In the genomic region with DNA sequence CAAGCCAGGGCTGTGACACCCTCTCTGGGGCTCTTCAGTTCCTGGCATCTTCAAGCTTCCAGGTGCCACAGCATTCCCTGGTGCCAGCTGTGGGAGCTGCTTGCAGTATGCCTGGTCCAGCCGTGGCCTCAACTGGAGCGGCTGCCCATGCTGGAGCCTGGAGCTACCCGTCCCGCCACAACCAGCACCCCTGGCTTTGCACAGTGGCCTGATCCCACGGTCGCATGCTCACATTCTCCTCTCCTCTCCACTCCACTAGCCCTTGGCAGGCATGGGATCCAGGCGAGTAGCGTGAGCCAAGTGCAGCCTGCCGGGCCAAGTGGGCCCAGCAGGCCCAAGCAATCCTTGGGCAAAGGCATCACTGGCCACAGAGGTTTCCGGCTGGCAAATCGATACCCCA, we compare ENCODE assay signal across 22 cellular contexts.
DNase-seq lines count a peak whose midpoint lies in the region; ATAC-seq, FAIRE-seq and TF ChIP-seq lines count a peak whose summit lies in the region.
"Had no signal": no experiment of that assay in that cellular context is flagged by ENCODE, and none has a peak within 500 bp of the region (broad histone marks: within the 10 kb centered on the region; RNA-seq: fewer than 3 reads in every experiment).

No MANE protein-coding gene starts in this region.

- WGBS in HepG2 (ENCODE audit: low lambda C conversion rate): no CpG with 5 or more reads among the region's 11 CpGs
- 63% methylated on average over 6 of the region's 11 CpGs for WGBS in right lobe of liver (ENCODE audit: insufficient coverage, low coverage, low lambda C conversion rate, missing lambda C conversion rate)

- H3K79me2 ChIP-seq in HepG2 (ENCODE audit: insufficient read depth, low read length): no peaks in the 10 kb centered on the region

- no peak overlapping the region for H3K4me2 ChIP-seq in HepG2 (ENCODE audit: low read depth, low read length)
- H3K4me2 ChIP-seq: BLaER1 had no signal

- H3K27me3 ChIP-seq in HepG2 (ENCODE audit: control insufficient read depth in 1 of 2, insufficient read depth in 2 of 2, low read length in 2 of 2): no peaks in the 10 kb centered on the region
- H3K27me3 ChIP-seq in right lobe of liver: no peaks in the 10 kb centered on the region
- no peaks in the 10 kb centered on the region for H3K27me3 ChIP-seq in H7 (ENCODE audit: control insufficient read depth, insufficient read depth, low read length)
- H3K27me3 ChIP-seq: BE2C had no signal

- H3K9ac ChIP-seq in HepG2 (ENCODE audit: insufficient read depth, low read depth, low read length): no peak overlapping the region
- H3K9ac ChIP-seq: BLaER1 had no signal

- CTCF ChIA-PET in HepG2 (lab: Yijun Ruan, JAX; ENCODE audit: low intra/inter-chr PET ratio, low total read pairs): no interaction called here

- TF ChIP-seq POLR2A in HepG2 (IDR thresholded peaks at IDR 0.05; ENCODE audit: insufficient read depth in 1 of 2, low read depth in 2 of 2, low read length in 2 of 2) (no peak), right lobe of liver (IDR thresholded peaks at IDR 0.05) (no peak)

- peak; percentile 12 for FAIRE-seq in HepG2 (lab: Jason Lieb, UNC)
- FAIRE-seq: A204.1, D721Med, G401.6, GM12891, GM19239 had no signal

- no peaks in the 10 kb centered on the region for H3K9me3 Mint-ChIP-seq in chondrocyte (ENCODE audit: low read depth)
- H3K9me3 Mint-ChIP-seq: CD4-positive, alpha-beta T cell had no signal

- BruUV-seq in HepG2 (replicated peaks; lab: Mats Ljungman, UMichigan): no TSS peak

- no peak for TF ChIP-seq RAD21 in HepG2 (CRISPR knock-in tag; IDR thresholded peaks at IDR 0.05)

- peak overlapping the region; percentile 71 for H3K27ac ChIP-seq in HepG2 (ENCODE audit: extremely low read length, insufficient read depth, low read length)
- H3K27ac ChIP-seq in right lobe of liver: no peak overlapping the region
- H3K27ac ChIP-seq: BLaER1 had no signal

- TF ChIP-seq EP300 in HepG2 (IDR thresholded peaks at IDR 0.05; ENCODE audit: low read depth in 2 of 2, low read length in 2 of 2) (no peak), HepG2 (CRISPR knock-in tag; IDR thresholded peaks at IDR 0.05; ENCODE audit: borderline replicate concordance) (no peak)

- no peaks in the 10 kb centered on the region for H3K36me3 ChIP-seq in HepG2 (replicated peaks in 1 of 2; ENCODE audit: control insufficient read depth in 1 of 2, insufficient read depth in 2 of 2, low read length in 2 of 2)
- no peaks in the 10 kb centered on the region for H3K36me3 ChIP-seq in right lobe of liver
- no peaks in the 10 kb centered on the region for H3K36me3 ChIP-seq in H7 (replicated peaks; ENCODE audit: control insufficient read depth, insufficient read depth, low read length)
- H3K36me3 ChIP-seq: BE2C, BLaER1 had no signal

- POLR2A ChIA-PET in HepG2 (lab: Yijun Ruan, JAX): interaction anchor here (1.3 kb wide), 1 partner anchor 14 kb away, joined by 3 read pairs; no protein-coding TSS in a partner anchor

- TF ChIP-seq CTCF in HepG2 (CRISPR knock-in tag; IDR thresholded peaks at IDR 0.05): no peak
- TF ChIP-seq CTCF in right lobe of liver (IDR thresholded peaks at IDR 0.05): no peak
- no peak for TF ChIP-seq CTCF in chondrocyte (IDR thresholded peaks at IDR 0.05)

- H2AFZ ChIP-seq in HepG2 (ENCODE audit: low read length): no peak overlapping the region

- in situ Hi-C loops in HepG2 (cut with HindIII; ENCODE audit: extremely low pct_ligation_motif_present, low pct_unique_long_range_greater_than_20kb): no loop called here

- no peak overlapping the region for H3K4me3 ChIP-seq in HepG2 (replicated peaks in 1 of 3; ENCODE audit: insufficient read depth in 1 of 3, low read depth in 2 of 3, low read length in 3 of 3)
- no peak overlapping the region for H3K4me3 ChIP-seq in right lobe of liver
- no peak overlapping the region for H3K4me3 ChIP-seq in H7 (ENCODE audit: insufficient read depth, low read depth, low read length)
- H3K4me3 ChIP-seq: BLaER1 had no signal

- ATAC-seq in HepG2 (peak; percentile 21), right lobe of liver (no peak), sciatic nerve (peak; percentile 34)
- ATAC-seq: CD8-positive, alpha-beta T cell had no signal

- H3K4me1 Mint-ChIP-seq in chondrocyte (ENCODE audit: low read depth): no peaks in the 10 kb centered on the region

- H3K27ac Mint-ChIP-seq in chondrocyte (ENCODE audit: unreplicated experiment): no peak overlapping the region
- H3K27ac Mint-ChIP-seq: CD4-positive, alpha-beta T cell; CD8-positive, alpha-beta T cell had no signal

- H3K27me3 Mint-ChIP-seq in chondrocyte (ENCODE audit: low read depth): no peaks in the 10 kb centered on the region
- H3K27me3 Mint-ChIP-seq: CD4-positive, alpha-beta T cell had no signal

- no peak overlapping the region for H3K4me3 Mint-ChIP-seq in chondrocyte (ENCODE audit: unreplicated experiment)
- H3K4me3 Mint-ChIP-seq: CD4-positive, alpha-beta T cell; CD8-positive, alpha-beta T cell had no signal

- H3K4me1 ChIP-seq in HepG2 (ENCODE audit: insufficient read depth, low read length): peaks cover 18% of the 10 kb centered on the region
- H3K4me1 ChIP-seq in right lobe of liver: no peaks in the 10 kb centered on the region
- H3K4me1 ChIP-seq: BE2C, BLaER1, Caco-2 had no signal

- H3K36me3 Mint-ChIP-seq in chondrocyte (ENCODE audit: low read depth): no peaks in the 10 kb centered on the region
- H3K36me3 Mint-ChIP-seq: CD8-positive, alpha-beta T cell had no signal

- H3K9me3 ChIP-seq in HepG2 (ENCODE audit: low read length): no peaks in the 10 kb centered on the region
- no peaks in the 10 kb centered on the region for H3K9me3 ChIP-seq in right lobe of liver
- H3K9me3 ChIP-seq: BE2C, Caco-2 had no signal

- no peak for DNase-seq in HepG2 (ENCODE audit: low spot score)
- no peak for DNase-seq in right lobe of liver
- DNase-seq in chondrocyte (ENCODE audit: low spot score): peak; percentile 90
- no peak for DNase-seq in sciatic nerve (ENCODE audit: low spot score)
- DNase-seq in stimulated activated CD4-positive, alpha-beta T cell treated with anti-CD3 and anti-CD28 coated beads, Interleukin-4, amount 100 ng/mL, for 4 hours: no peak
- no peak for DNase-seq in H7
- DNase-seq: 8988T; ACHN; BE2C; C1 segment of cervical spinal cord; Caco-2; Calu3; CD4-positive, alpha-beta T cell; CD8-positive, alpha-beta T cell; DMS79 treated with DMSO at 0.1 percent for 48 hours; GF-D8 had no signal

- no peaks in the 10 kb centered on the region for H4K20me1 ChIP-seq in HepG2 (ENCODE audit: insufficient read depth, low read length)

- intact Hi-C loops in HepG2 (cut with micrococcal nuclease; ENCODE audit: unreplicated experiment) (no loop called here), right lobe of liver (cut with DNase I) (no loop called here), sciatic nerve (cut with DNase I) (no loop called here)

TF ChIP-seq in HepG2, 621 proteins besides CTCF, POLR2A, EP300 and RAD21:
- TF ChIP-seq AGO2 (optimal IDR thresholded peaks at IDR 0.05; ENCODE audit: low read depth, low read length) (peak; percentile 62), PHF8 (CRISPR knock-in tag; IDR thresholded peaks at IDR 0.05) (no peak), ZNF451 (CRISPR knock-in tag; IDR thresholded peaks at IDR 0.05) (no peak)
- TF ChIP-seq, protein P1, sequence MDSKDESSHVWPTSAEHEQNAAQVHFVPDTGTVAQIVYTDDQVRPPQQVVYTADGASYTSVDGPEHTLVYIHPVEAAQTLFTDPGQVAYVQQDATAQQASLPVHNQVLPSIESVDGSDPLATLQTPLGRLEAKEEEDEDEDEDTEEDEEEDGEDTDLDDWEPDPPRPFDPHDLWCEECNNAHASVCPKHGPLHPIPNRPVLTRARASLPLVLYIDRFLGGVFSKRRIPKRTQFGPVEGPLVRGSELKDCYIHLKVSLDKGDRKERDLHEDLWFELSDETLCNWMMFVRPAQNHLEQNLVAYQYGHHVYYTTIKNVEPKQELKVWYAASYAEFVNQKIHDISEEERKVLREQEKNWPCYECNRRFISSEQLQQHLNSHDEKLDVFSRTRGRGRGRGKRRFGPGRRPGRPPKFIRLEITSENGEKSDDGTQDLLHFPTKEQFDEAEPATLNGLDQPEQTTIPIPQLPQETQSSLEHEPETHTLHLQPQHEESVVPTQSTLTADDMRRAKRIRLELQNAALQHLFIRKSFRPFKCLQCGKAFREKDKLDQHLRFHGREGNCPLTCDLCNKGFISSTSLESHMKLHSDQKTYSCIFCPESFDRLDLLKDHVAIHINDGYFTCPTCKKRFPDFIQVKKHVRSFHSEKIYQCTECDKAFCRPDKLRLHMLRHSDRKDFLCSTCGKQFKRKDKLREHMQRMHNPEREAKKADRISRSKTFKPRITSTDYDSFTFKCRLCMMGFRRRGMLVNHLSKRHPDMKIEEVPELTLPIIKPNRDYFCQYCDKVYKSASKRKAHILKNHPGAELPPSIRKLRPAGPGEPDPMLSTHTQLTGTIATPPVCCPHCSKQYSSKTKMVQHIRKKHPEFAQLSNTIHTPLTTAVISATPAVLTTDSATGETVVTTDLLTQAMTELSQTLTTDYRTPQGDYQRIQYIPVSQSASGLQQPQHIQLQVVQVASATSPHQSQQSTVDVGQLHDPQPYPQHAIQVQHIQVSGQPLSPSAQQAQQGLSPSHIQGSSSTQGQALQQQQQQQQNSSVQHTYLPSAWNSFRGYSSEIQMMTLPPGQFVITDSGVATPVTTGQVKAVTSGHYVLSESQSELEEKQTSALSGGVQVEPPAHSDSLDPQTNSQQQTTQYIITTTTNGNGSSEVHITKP (CRISPR knock-in tag; IDR thresholded peaks at IDR 0.05; ENCODE audit: low read depth): no peak
- TF ChIP-seq, protein P2, sequence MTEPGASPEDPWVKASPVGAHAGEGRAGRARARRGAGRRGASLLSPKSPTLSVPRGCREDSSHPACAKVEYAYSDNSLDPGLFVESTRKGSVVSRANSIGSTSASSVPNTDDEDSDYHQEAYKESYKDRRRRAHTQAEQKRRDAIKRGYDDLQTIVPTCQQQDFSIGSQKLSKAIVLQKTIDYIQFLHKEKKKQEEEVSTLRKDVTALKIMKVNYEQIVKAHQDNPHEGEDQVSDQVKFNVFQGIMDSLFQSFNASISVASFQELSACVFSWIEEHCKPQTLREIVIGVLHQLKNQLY (CRISPR knock-in tag; IDR thresholded peaks at IDR 0.05): no peak

Comparison
In these comparisons a context has a peak if more than half of its experiments do, and no peak if none do; other contexts are left out.
1. ATAC-seq: peak in HepG2 (single experiment) and sciatic nerve (single experiment); none in right lobe of liver (0 of 4).